Comparison of ENCODE assay signal across 8 cellular contexts in genomic region chr17:50129946-50130777, GRCh38. TPM values are rescaled to one million over a fixed set of nuclear protein-coding genes. Genes with fewer than 3 reads are reported as not detected.
DNase-seq lines count a peak whose midpoint lies in the region; ATAC-seq and TF ChIP-seq lines count a peak whose summit lies in the region.

Gene SAMD14 (minus strand): TSS chr17:50130160. CDS start chr17:50124959, 5,201 bp downstream.

- H3K14ac ChIP-seq in trophoblast cell (ENCODE audit: low read length): peak within 1 kb of the TSS; percentile 86

- H3K4me1 ChIP-seq in BLaER1: peaks cover 22% of the 10 kb centered on the region
- peaks cover 31 to 39% of the 10 kb centered on the region in 2 experiments for H3K4me1 ChIP-seq in trophoblast cell (ENCODE audit: control insufficient read depth in 1 of 2, insufficient read depth in 2 of 2, low read length in 2 of 2)

- H3K36me3 ChIP-seq in BLaER1 (peaks cover 26% of the 10 kb centered on the region), trophoblast cell (ENCODE audit: control insufficient read depth in 1 of 2, insufficient read depth in 2 of 2, low read length in 2 of 2) (peaks cover 8 to 9% of the 10 kb centered on the region in 2 experiments)

- H3K18ac ChIP-seq in trophoblast cell (ENCODE audit: low read length): peak within 1 kb of the TSS; percentile 86

- H3K4me3 ChIP-seq in BLaER1 (peak within 1 kb of the TSS; percentile 66), HFF-Myc (replicated peaks; ENCODE audit: low read depth, low read length) (peak within 1 kb of the TSS; percentile 33), trophoblast cell (ENCODE audit: low read depth, low read length) (peak within 1 kb of the TSS; percentile 73)

- no peak for TF ChIP-seq CTCF in HFF-Myc (IDR thresholded peaks at IDR 0.05; ENCODE audit: low read depth, low read length, missing control alignments)

- peak within 1 kb of the TSS; percentile 70 for H4K12ac ChIP-seq in trophoblast cell (ENCODE audit: low read depth, low read length)

- H3K27me3 ChIP-seq in BLaER1 (peaks cover 56% of the 10 kb centered on the region), trophoblast cell (ENCODE audit: insufficient read depth, low read length) (no peaks in the 10 kb centered on the region)

- H3K4me2 ChIP-seq in BLaER1 (peak within 1 kb of the TSS; percentile 97), trophoblast cell (ENCODE audit: low read length) (peak within 1 kb of the TSS; percentile 92)

- peak within 1 kb of the TSS; percentile 15 for H2BK5ac ChIP-seq in trophoblast cell (ENCODE audit: low read depth, low read length, poor library complexity)

- H3K9ac ChIP-seq in BLaER1 (0 out of 2 replicates have a peak within 1 kb of the TSS, but pooled peaks have one; percentile 24), trophoblast cell (ENCODE audit: low read length) (no peak within 1 kb of the TSS)

- H3K79me1 ChIP-seq in trophoblast cell (ENCODE audit: low read length): peaks cover 14% of the 10 kb centered on the region

- peak within 1 kb of the TSS; percentile 87 for H4K91ac ChIP-seq in trophoblast cell (ENCODE audit: low read depth, low read length)

- peak within 1 kb of the TSS; percentile 88 for H4K8ac ChIP-seq in trophoblast cell (ENCODE audit: low read depth, low read length)

- ATAC-seq in HG02623 (IDR thresholded peaks at IDR 0.05; ENCODE audit: unreplicated experiment): no peak

- WGBS in trophoblast cell (ENCODE audit: extremely low coverage, insufficient coverage, insufficient read length): no CpG with 5 or more reads among the region's 74 CpGs

- H4K20me1 ChIP-seq in BLaER1: peaks cover 45% of the 10 kb centered on the region

- H2BK120ac ChIP-seq in trophoblast cell (ENCODE audit: insufficient read depth, low read length, poor library complexity): peak within 1 kb of the TSS; percentile 83

- no peak within 1 kb of the TSS for H3K27ac ChIP-seq in BLaER1
- H3K27ac ChIP-seq in trophoblast cell (ENCODE audit: low read depth, low read length): peak within 1 kb of the TSS; percentile 60

- H3K9me3 ChIP-seq in BLaER1 (peaks cover 4% of the 10 kb centered on the region; the same call in 1 of the 2 replicates), trophoblast cell (ENCODE audit: insufficient read depth, low read depth, low read length) (peaks cover 3% of the 10 kb centered on the region)

- peak within 1 kb of the TSS; percentile 41 for H3K4ac ChIP-seq in trophoblast cell (ENCODE audit: low read depth, low read length)

- H3K23ac ChIP-seq in trophoblast cell (ENCODE audit: low read length): no peak within 1 kb of the TSS

- H2AFZ ChIP-seq in trophoblast cell (ENCODE audit: insufficient read depth, low read length, poor library complexity): peak within 1 kb of the TSS; percentile 78

- peaks cover 2% of the 10 kb centered on the region for H3K79me2 ChIP-seq in trophoblast cell (ENCODE audit: control insufficient read depth, insufficient read depth, low read length, poor library complexity)

- DNase-seq in HFF-Myc (ENCODE audit: extremely low read depth, low read depth) (no peak), germinal center (ENCODE audit: low spot score) (peak; percentile 64), trophoblast cell (no peak), kidney glomerular epithelial cell (lab: John Stamatoyannopoulos, UW) (no peak), NCI-H2029 treated with DMSO at 0.1 percent for 48 hours (lab: John Stamatoyannopoulos, UW) (no peak)
- DNase-seq in activated T-cell treated with anti-CD3 and anti-CD28 coated beads, Interleukin-2, amount 50 U/mL, for 48 hours: peak; percentile 38 to 50

- peak within 1 kb of the TSS; percentile 77 for H2AK5ac ChIP-seq in trophoblast cell (ENCODE audit: low read length)

- peak within 1 kb of the TSS; percentile 79 for H2BK12ac ChIP-seq in trophoblast cell (ENCODE audit: low read length)

RNA-seq across cellular contexts. Expression of gene SAMD14, which starts in this region (rescaled TPM):
- 6.9 and 7.4 TPM in 2 replicates for polyA plus RNA-seq in trophoblast cell (2013)

Comparison
In these comparisons a context has a peak if more than half of its experiments do, and no peak if none do; other contexts are left out.
1. DNase-seq: peak in activated T-cell treated with anti-CD3 and anti-CD28 coated beads, Interleukin-2, amount 50 U/mL, for 48 hours (2 of 2) and germinal center (single experiment); none in HFF-Myc (single experiment), trophoblast cell (0 of 2), kidney glomerular epithelial cell (single experiment) and NCI-H2029 treated with DMSO at 0.1 percent for 48 hours (single experiment).
2. Peak in every context shown above with its lines, with median percentiles within 50 percentile points of each other: H3K4me3 ChIP-seq.